Comparison of ENCODE assay signal across 16 cellular contexts in the genomic region with DNA sequence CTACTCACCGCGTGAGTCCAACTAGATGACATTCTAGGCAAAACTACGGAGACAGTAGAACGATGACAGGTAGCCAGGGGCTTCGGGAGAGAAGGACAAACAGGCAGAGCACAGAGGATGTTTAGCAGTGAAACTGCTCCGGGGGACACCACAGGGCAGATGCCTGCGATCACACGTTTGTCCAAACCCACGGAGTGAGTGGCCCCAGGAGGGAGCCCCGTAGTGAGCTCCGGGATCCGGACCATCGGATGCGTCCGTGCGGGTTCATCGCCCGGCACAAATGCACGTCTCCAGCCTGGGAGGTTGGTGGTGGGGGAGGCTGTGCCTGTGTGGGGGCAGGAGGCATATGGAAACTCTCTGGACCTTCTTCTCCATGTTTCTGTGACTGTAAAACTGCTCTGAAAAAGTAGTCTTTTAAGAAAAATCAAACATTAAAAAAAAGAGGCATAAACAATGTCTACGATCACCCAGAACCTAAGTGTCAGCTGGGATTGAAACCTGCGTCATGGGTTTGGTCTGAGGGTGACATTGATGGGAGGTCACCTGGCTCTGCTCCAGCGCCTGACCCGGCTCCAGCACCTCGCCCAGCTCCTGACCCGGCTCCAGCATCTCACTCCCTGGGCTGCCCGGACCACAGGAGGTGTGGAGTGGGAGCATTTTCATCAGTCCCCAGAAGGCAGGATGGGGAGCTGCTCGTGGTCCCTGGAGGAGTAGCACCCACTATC.
A peak's percentile ranks its signal among the peaks of the same experiment; 100 is the strongest.
DNase-seq lines count a peak whose midpoint lies in the region; ATAC-seq and TF ChIP-seq lines count a peak whose summit lies in the region.
"Had no signal": no experiment of that assay in that cellular context is flagged by ENCODE, and none has a peak within 500 bp of the region (broad histone marks: within the 10 kb centered on the region; RNA-seq: fewer than 3 reads in every experiment).

No MANE protein-coding gene starts in this region.

- intact Hi-C loops in Right ventricle myocardium inferior (cut with DNase I) = no loop called here
- intact Hi-C loops in right cardiac atrium (cut with DNase I) = no loop called here
- intact Hi-C loops in dendritic cell treated with granulocyte-macrophage colony-stimulating factor and Interleukin-4, amounts not matched to agents 40 ng/mL and 50 ng/mL, for 4 days (cut with micrococcal nuclease) = no loop called here
- intact Hi-C loops in transverse colon (cut with DNase I; ENCODE audit: low total_unique reads) = no loop called here

- ATAC-seq in Right ventricle myocardium inferior (no peak), right cardiac atrium (no peak), HG03097 (IDR thresholded peaks at IDR 0.05; ENCODE audit: low FRiP score, unreplicated experiment) (no peak)
- ATAC-seq: GM12878 had no signal

- TF ChIP-seq POLR2A in transverse colon (IDR thresholded peaks at IDR 0.05) = no peak

- H3K4me3 Mint-ChIP-seq in dendritic cell treated with granulocyte-macrophage colony-stimulating factor and Interleukin-4, amounts not matched to agents 40 ng/mL and 50 ng/mL, for 4 days = no peak overlapping the region
- no peak overlapping the region for H3K4me3 Mint-ChIP-seq in nephron

- no peak overlapping the region for H3K4me3 ChIP-seq in right cardiac atrium (ENCODE audit: low read length)
- H3K4me3 ChIP-seq in transverse colon = no peak overlapping the region
- H3K4me3 ChIP-seq: GM12878 had no signal

- peaks cover 10% of the 10 kb centered on the region for H3K4me1 Mint-ChIP-seq in dendritic cell treated with granulocyte-macrophage colony-stimulating factor and Interleukin-4, amounts not matched to agents 40 ng/mL and 50 ng/mL, for 4 days (ENCODE audit: low read depth)
- peaks cover 37% of the 10 kb centered on the region for H3K4me1 Mint-ChIP-seq in nephron

- H3K4me1 ChIP-seq in right cardiac atrium (ENCODE audit: control insufficient read depth, insufficient read depth, low read length) = no peaks in the 10 kb centered on the region
- no peaks in the 10 kb centered on the region for H3K4me1 ChIP-seq in transverse colon
- H3K4me1 ChIP-seq: Caco-2 had no signal

- no peak overlapping the region for H3K27ac ChIP-seq in right cardiac atrium (ENCODE audit: low read length)
- H3K27ac ChIP-seq in transverse colon = no peak overlapping the region

- WGBS in right cardiac atrium = 81% methylated on average over 27 of the region's 27 CpGs
- 72 to 79% methylated on average over 2 to 27 of the region's 27 CpGs for WGBS in transverse colon (ENCODE audit: low coverage in 1 of 2), 2 donors

- no peaks in the 10 kb centered on the region for H3K36me3 Mint-ChIP-seq in dendritic cell treated with granulocyte-macrophage colony-stimulating factor and Interleukin-4, amounts not matched to agents 40 ng/mL and 50 ng/mL, for 4 days (ENCODE audit: low read depth)
- peaks cover 6% of the 10 kb centered on the region for H3K36me3 Mint-ChIP-seq in nephron (ENCODE audit: low read depth)

- peak; percentile 47 for DNase-seq in Right ventricle myocardium inferior (ENCODE audit: missing footprints)
- no peak for DNase-seq in right cardiac atrium
- peak; percentile 4 for DNase-seq in transverse colon
- no peak for DNase-seq in NCI-H226
- no peak for DNase-seq in DMS153 (lab: John Stamatoyannopoulos, UW)
- DNase-seq: DMS53, H7, Karpas-422, MM.1S, NCI-H1105, NCI-H1694 treated with DMSO at 0.1 percent for 48 hours had no signal

- H3K9me3 ChIP-seq in right cardiac atrium (ENCODE audit: control insufficient read depth, low read length) (no peaks in the 10 kb centered on the region), transverse colon (no peaks in the 10 kb centered on the region)
- H3K9me3 ChIP-seq: Caco-2 had no signal

- no peaks in the 10 kb centered on the region for H3K36me3 ChIP-seq in transverse colon

- TF ChIP-seq CTCF in nephron (IDR thresholded peaks at IDR 0.05; ENCODE audit: unreplicated experiment in 3 of 3) = no peak
- TF ChIP-seq CTCF in transverse colon (IDR thresholded peaks at IDR 0.05) = no peak

- H3K27ac Mint-ChIP-seq in dendritic cell treated with granulocyte-macrophage colony-stimulating factor and Interleukin-4, amounts not matched to agents 40 ng/mL and 50 ng/mL, for 4 days = peak overlapping the region; percentile 2
- H3K27ac Mint-ChIP-seq in nephron = peak overlapping the region; percentile 48 to 59 (median 54)

- H3K27me3 ChIP-seq in right cardiac atrium (ENCODE audit: control insufficient read depth, insufficient read depth) (no peaks in the 10 kb centered on the region), transverse colon (no peaks in the 10 kb centered on the region)

- H3K9me3 Mint-ChIP-seq in dendritic cell treated with granulocyte-macrophage colony-stimulating factor and Interleukin-4, amounts not matched to agents 40 ng/mL and 50 ng/mL, for 4 days = peaks cover 15% of the 10 kb centered on the region
- H3K9me3 Mint-ChIP-seq in nephron = peaks cover 22% of the 10 kb centered on the region

- H3K27me3 Mint-ChIP-seq in dendritic cell treated with granulocyte-macrophage colony-stimulating factor and Interleukin-4, amounts not matched to agents 40 ng/mL and 50 ng/mL, for 4 days = peaks cover 55% of the 10 kb centered on the region
- H3K27me3 Mint-ChIP-seq in nephron (ENCODE audit: low read depth) = peaks cover 20% of the 10 kb centered on the region

- in situ Hi-C loops in transverse colon (cut with MboI; ENCODE audit: low pct_ligation_motif_present in 1 of 4, low pct_unique_long_range_greater_than_20kb in 1 of 4, low sequenced_read_pairs in 3 of 4) = no loop called here

- no peak for TF ChIP-seq EP300 in transverse colon (IDR thresholded peaks at IDR 0.05; ENCODE audit: low read depth)

Comparison
In these comparisons a context has a peak if more than half of its experiments do, and no peak if none do; other contexts are left out.
1. DNase-seq: peak in Right ventricle myocardium inferior (single experiment) and transverse colon (single experiment); none in right cardiac atrium (0 of 3), NCI-H226 (single experiment) and DMS153 (single experiment).